Comparison of ENCODE assay signal across 22 cellular contexts in genomic region chr4:55424791-55425190, GRCh38. TPM values are rescaled to one million over a fixed set of nuclear protein-coding genes. Genes with fewer than 3 reads are reported as not detected.
DNase-seq lines count a peak whose midpoint lies in the region; ATAC-seq, FAIRE-seq and TF ChIP-seq lines count a peak whose summit lies in the region.
"Had no signal": no experiment of that assay in that cellular context is flagged by ENCODE, and none has a peak within 500 bp of the region (broad histone marks: within the 10 kb centered on the region; RNA-seq: fewer than 3 reads in every experiment).

No MANE protein-coding gene starts in this region.

- H3K9me3 Mint-ChIP-seq in CD8-positive, alpha-beta T cell: no peaks in the 10 kb centered on the region
- no peaks in the 10 kb centered on the region for H3K9me3 Mint-ChIP-seq in nephron
- H3K9me3 Mint-ChIP-seq in HFFc6: no peaks in the 10 kb centered on the region

- no peak for DNase-seq in CD8-positive, alpha-beta T cell
- DNase-seq in T-helper 17 cell (no peak), HFFc6 (no peak), brain microvascular endothelial cell (no peak)
- DNase-seq: AML-193, Caco-2, DMS153, GDM1, KG1, MV-4-11, NCI-H1417 treated with DMSO at 0.1 percent for 48 hours, NCI-H1930, NCI-H345, NCI-H524 treated with DMSO at 0.1 percent for 48 hours, PC-3, RPMI8226, SHP77 treated with DMSO at 0.1 percent for 48 hours had no signal

- no peak for ATAC-seq in CD8-positive, alpha-beta T cell
- no peak for ATAC-seq in T-helper 17 cell
- ATAC-seq in GM18858 (IDR thresholded peaks at IDR 0.05; ENCODE audit: unreplicated experiment): no peak
- ATAC-seq: PC-3 had no signal

- POLR2A ChIA-PET in CD8-positive, alpha-beta T cell (lab: Charles Lee): no interaction called here

- peak; percentile 91 for FAIRE-seq in endometrium (lab: Jason Lieb, UNC)
- FAIRE-seq: GM19239 had no signal

- H3K9me3 ChIP-seq in CD8-positive, alpha-beta T cell (ENCODE audit: low read length): no peaks in the 10 kb centered on the region
- H3K9me3 ChIP-seq in T-helper 17 cell (ENCODE audit: control insufficient read depth, low read length, poor library complexity, severe bottlenecking): no peaks in the 10 kb centered on the region
- H3K9me3 ChIP-seq: Caco-2 had no signal

- H3K27ac ChIP-seq in CD8-positive, alpha-beta T cell (ENCODE audit: low read depth, low read length): no peak overlapping the region
- H3K27ac ChIP-seq in brain microvascular endothelial cell: no peak overlapping the region
- H3K27ac ChIP-seq: C4-2B had no signal

- H3K36me3 ChIP-seq in CD8-positive, alpha-beta T cell (ENCODE audit: insufficient read depth, low read length): peaks cover 15% of the 10 kb centered on the region
- peaks cover 79% of the 10 kb centered on the region for H3K36me3 ChIP-seq in brain microvascular endothelial cell (replicated peaks)

- peaks cover 4% of the 10 kb centered on the region for H3K4me1 Mint-ChIP-seq in CD8-positive, alpha-beta T cell (ENCODE audit: low read depth)
- peaks cover 13% of the 10 kb centered on the region for H3K4me1 Mint-ChIP-seq in T-helper 17 cell
- H3K4me1 Mint-ChIP-seq in nephron: peaks cover 20% of the 10 kb centered on the region
- no peaks in the 10 kb centered on the region for H3K4me1 Mint-ChIP-seq in HFFc6 (ENCODE audit: low read depth)

- peak overlapping the region; percentile 37 for H3K27ac Mint-ChIP-seq in CD8-positive, alpha-beta T cell
- peak overlapping the region; percentile 34 for H3K27ac Mint-ChIP-seq in T-helper 17 cell
- peak overlapping the region; percentile 18 to 75 (median 53) for H3K27ac Mint-ChIP-seq in nephron
- no peak overlapping the region for H3K27ac Mint-ChIP-seq in HFFc6

- no peaks in the 10 kb centered on the region for H3K27me3 Mint-ChIP-seq in CD8-positive, alpha-beta T cell (ENCODE audit: low read depth)
- H3K27me3 Mint-ChIP-seq in T-helper 17 cell (no peaks in the 10 kb centered on the region), nephron (ENCODE audit: low read depth) (no peaks in the 10 kb centered on the region), HFFc6 (ENCODE audit: insufficient read depth) (no peaks in the 10 kb centered on the region; the same call in 1 of the 2 replicates)

- in situ Hi-C loops in brain microvascular endothelial cell (cut with HindIII; ENCODE audit: low pct_ligation_motif_present, low sequenced_read_pairs): no loop called here

- H3K27me3 ChIP-seq in CD8-positive, alpha-beta T cell (ENCODE audit: insufficient read depth, low read length): no peaks in the 10 kb centered on the region
- H3K27me3 ChIP-seq in brain microvascular endothelial cell (replicated peaks): no peaks in the 10 kb centered on the region

- TF ChIP-seq CTCF in CD8-positive, alpha-beta T cell (IDR thresholded peaks at IDR 0.05): no peak
- TF ChIP-seq CTCF in nephron (IDR thresholded peaks at IDR 0.05; ENCODE audit: unreplicated experiment in 3 of 3): no peak
- no peak for TF ChIP-seq CTCF in HFFc6 (IDR thresholded peaks at IDR 0.05)
- no peak for TF ChIP-seq CTCF in brain microvascular endothelial cell (IDR thresholded peaks at IDR 0.05; ENCODE audit: low read depth, low read length, missing control alignments)

- H3K36me3 Mint-ChIP-seq in CD8-positive, alpha-beta T cell: peaks cover 82% of the 10 kb centered on the region
- H3K36me3 Mint-ChIP-seq in T-helper 17 cell (ENCODE audit: low read depth) (peaks cover 8% of the 10 kb centered on the region), nephron (ENCODE audit: low read depth) (peaks cover 62% of the 10 kb centered on the region), HFFc6 (ENCODE audit: low read depth) (peaks cover 45% of the 10 kb centered on the region)

- H3K4me1 ChIP-seq in CD8-positive, alpha-beta T cell (ENCODE audit: insufficient read depth, low read length): no peaks in the 10 kb centered on the region

- intact Hi-C loops in CD8-positive, alpha-beta T cell (cut with DNase I, micrococcal nuclease): no loop called here

- H3K4me3 Mint-ChIP-seq in CD8-positive, alpha-beta T cell: no peak overlapping the region
- H3K4me3 Mint-ChIP-seq in T-helper 17 cell (no peak overlapping the region), nephron (no peak overlapping the region), HFFc6 (no peak overlapping the region)

- H3K4me3 ChIP-seq in CD8-positive, alpha-beta T cell (ENCODE audit: low read depth, low read length): no peak overlapping the region
- H3K4me3 ChIP-seq in brain microvascular endothelial cell (ENCODE audit: low read depth, low read length): no peak overlapping the region

- CTCF ChIA-PET in CD8-positive, alpha-beta T cell (lab: Charles Lee): no interaction called here

RNA-seq across cellular contexts. Expression of gene TMEM165, which starts 29.0 kb away (rescaled TPM):
- total RNA-seq in CD8-positive, alpha-beta T cell: 10 to 100 TPM; 31.0 to 31.5 TPM
- total RNA-seq in T-helper 17 cell: 10 to 100 TPM; 49.7 to 58.8 TPM
- total RNA-seq in HFFc6 (2021; fragmentation: NEBNext Ultra II Directional; extraction: Animal tissue kit (Norgen Biotek cat#: 25700)): 100 to 1,000 TPM in 2 of 6 experiments, 10 to 100 TPM in 4; 93.9 to 111 (median 96.2) TPM
